1 cellular context compared by ENCODE assay signal in genomic region chr18:2970344-2970743, GRCh38.
TF ChIP-seq lines count a peak whose summit lies in the region.

No MANE protein-coding gene starts in this region.

TF ChIP-seq in GM12878, 131 proteins besides CTCF, POLR2A, EP300 and RAD21:
- TF ChIP-seq SIN3A (IDR thresholded peaks at IDR 0.05; ENCODE audit: low read depth, low read length): no peak
- TF ChIP-seq, protein P1, sequence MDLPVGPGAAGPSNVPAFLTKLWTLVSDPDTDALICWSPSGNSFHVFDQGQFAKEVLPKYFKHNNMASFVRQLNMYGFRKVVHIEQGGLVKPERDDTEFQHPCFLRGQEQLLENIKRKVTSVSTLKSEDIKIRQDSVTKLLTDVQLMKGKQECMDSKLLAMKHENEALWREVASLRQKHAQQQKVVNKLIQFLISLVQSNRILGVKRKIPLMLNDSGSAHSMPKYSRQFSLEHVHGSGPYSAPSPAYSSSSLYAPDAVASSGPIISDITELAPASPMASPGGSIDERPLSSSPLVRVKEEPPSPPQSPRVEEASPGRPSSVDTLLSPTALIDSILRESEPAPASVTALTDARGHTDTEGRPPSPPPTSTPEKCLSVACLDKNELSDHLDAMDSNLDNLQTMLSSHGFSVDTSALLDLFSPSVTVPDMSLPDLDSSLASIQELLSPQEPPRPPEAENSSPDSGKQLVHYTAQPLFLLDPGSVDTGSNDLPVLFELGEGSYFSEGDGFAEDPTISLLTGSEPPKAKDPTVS (IDR thresholded peaks at IDR 0.05; ENCODE audit: low read depth, low read length): no peak
- TF ChIP-seq SUPT20H (IDR thresholded peaks at IDR 0.05; ENCODE audit: borderline replicate concordance, control insufficient read depth, low read depth, low read length): no peak
- TF ChIP-seq, protein P2, sequence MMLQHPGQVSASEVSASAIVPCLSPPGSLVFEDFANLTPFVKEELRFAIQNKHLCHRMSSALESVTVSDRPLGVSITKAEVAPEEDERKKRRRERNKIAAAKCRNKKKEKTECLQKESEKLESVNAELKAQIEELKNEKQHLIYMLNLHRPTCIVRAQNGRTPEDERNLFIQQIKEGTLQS (IDR thresholded peaks at IDR 0.05; ENCODE audit: borderline replicate concordance, extremely low read depth, low read depth, low read length): no peak
- TF ChIP-seq SREBF2 (IDR thresholded peaks at IDR 0.05; ENCODE audit: low read length): no peak
- TF ChIP-seq, protein P3, sequence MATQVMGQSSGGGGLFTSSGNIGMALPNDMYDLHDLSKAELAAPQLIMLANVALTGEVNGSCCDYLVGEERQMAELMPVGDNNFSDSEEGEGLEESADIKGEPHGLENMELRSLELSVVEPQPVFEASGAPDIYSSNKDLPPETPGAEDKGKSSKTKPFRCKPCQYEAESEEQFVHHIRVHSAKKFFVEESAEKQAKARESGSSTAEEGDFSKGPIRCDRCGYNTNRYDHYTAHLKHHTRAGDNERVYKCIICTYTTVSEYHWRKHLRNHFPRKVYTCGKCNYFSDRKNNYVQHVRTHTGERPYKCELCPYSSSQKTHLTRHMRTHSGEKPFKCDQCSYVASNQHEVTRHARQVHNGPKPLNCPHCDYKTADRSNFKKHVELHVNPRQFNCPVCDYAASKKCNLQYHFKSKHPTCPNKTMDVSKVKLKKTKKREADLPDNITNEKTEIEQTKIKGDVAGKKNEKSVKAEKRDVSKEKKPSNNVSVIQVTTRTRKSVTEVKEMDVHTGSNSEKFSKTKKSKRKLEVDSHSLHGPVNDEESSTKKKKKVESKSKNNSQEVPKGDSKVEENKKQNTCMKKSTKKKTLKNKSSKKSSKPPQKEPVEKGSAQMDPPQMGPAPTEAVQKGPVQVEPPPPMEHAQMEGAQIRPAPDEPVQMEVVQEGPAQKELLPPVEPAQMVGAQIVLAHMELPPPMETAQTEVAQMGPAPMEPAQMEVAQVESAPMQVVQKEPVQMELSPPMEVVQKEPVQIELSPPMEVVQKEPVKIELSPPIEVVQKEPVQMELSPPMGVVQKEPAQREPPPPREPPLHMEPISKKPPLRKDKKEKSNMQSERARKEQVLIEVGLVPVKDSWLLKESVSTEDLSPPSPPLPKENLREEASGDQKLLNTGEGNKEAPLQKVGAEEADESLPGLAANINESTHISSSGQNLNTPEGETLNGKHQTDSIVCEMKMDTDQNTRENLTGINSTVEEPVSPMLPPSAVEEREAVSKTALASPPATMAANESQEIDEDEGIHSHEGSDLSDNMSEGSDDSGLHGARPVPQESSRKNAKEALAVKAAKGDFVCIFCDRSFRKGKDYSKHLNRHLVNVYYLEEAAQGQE (IDR thresholded peaks at IDR 0.05; ENCODE audit: low read depth, low read length): no peak
